ENCODE assay signal across 16 cellular contexts in the genomic region with DNA sequence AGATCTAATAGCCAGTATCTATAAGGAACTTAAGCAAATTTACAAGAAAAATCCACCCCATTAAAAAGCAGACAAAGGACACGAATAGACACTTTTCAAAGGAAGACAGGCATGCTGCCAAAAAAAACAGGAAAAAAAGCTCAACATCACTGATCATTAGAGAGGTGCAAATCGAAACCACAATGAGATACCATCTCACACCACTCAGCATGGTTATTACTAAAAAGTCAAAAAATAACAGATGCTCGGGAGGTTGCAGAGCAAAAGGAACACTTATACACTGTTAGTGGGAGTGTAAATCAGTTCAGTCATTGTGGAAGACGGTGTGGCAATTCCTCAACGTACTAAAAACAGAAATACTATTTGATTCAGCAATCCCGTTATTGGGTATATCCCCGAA. TPM values are rescaled to one million over a fixed set of nuclear protein-coding genes. Genes with fewer than 3 reads are reported as not detected.
DNase-seq lines count a peak whose midpoint lies in the region; ATAC-seq and TF ChIP-seq lines count a peak whose summit lies in the region.
"Had no signal": no experiment of that assay in that cellular context is flagged by ENCODE, and none has a peak within 500 bp of the region (broad histone marks: within the 10 kb centered on the region; RNA-seq: fewer than 3 reads in every experiment).

No MANE protein-coding gene starts in this region.

- H3K4me3 Mint-ChIP-seq in MCF 10A (ENCODE audit: unreplicated experiment) = no peak overlapping the region

- TF ChIP-seq CTCF in MCF 10A (IDR thresholded peaks at IDR 0.05; ENCODE audit: unreplicated experiment) = no peak
- TF ChIP-seq CTCF in breast epithelium (IDR thresholded peaks at IDR 0.05) = no peak
- no peak for TF ChIP-seq CTCF in mammary epithelial cell (conservative IDR thresholded peaks at IDR 0.05 in 1 of 2, IDR thresholded peaks at IDR 0.05 in 1 of 2; ENCODE audit: extremely low read depth in 1 of 2, insufficient read depth in 1 of 2, low read depth in 1 of 2, low read length in 2 of 2)

- peaks cover 14% of the 10 kb centered on the region for H3K79me2 ChIP-seq in mammary epithelial cell (ENCODE audit: insufficient read depth, low read length)

- WGBS in mammary epithelial cell (ENCODE audit: low coverage, missing lambda C conversion rate) = 41% methylated on average over 5 of the region's 7 CpGs

- BruUV-seq in MCF 10A (replicated peaks; lab: Mats Ljungman, UMichigan) = no TSS peak
- BruUV-seq in mammary epithelial cell (replicated peaks; lab: Mats Ljungman, UMichigan) = no TSS peak

- H3K4me1 ChIP-seq in breast epithelium (no peaks in the 10 kb centered on the region), mammary epithelial cell (ENCODE audit: insufficient read depth, low read length) (no peaks in the 10 kb centered on the region)
- H3K4me1 ChIP-seq: adrenal gland, sigmoid colon had no signal

- H4K20me1 ChIP-seq in mammary epithelial cell (ENCODE audit: insufficient read depth, low read length) = no peaks in the 10 kb centered on the region

- H3K4me2 ChIP-seq in mammary epithelial cell (ENCODE audit: insufficient read depth, low read depth, low read length) = no peak overlapping the region

- H3K27me3 ChIP-seq in breast epithelium = no peaks in the 10 kb centered on the region
- no peaks in the 10 kb centered on the region for H3K27me3 ChIP-seq in mammary epithelial cell (ENCODE audit: insufficient read depth, low read length)
- H3K27me3 ChIP-seq: adrenal gland, sigmoid colon had no signal

- H3K27ac Mint-ChIP-seq in MCF 10A (ENCODE audit: low read depth, unreplicated experiment) = no peak overlapping the region

- DNase-seq in MCF 10A (ENCODE audit: unreplicated experiment) = peak; percentile 3
- no peak for DNase-seq in breast epithelium (ENCODE audit: low spot score in 2 of 2)
- DNase-seq in NCI-H1105 treated with DMSO at 0.1 percent for 48 hours (lab: John Stamatoyannopoulos, UW) = peak; percentile 58
- peak; percentile 2 for DNase-seq in mammary epithelial cell
- DNase-seq: activated CD4-positive, alpha-beta T cell treated with anti-CD3 and anti-CD28 coated beads, Interleukin-2, amount 50 U/mL, for 1 hour; adrenal gland; effector CD8-positive, alpha-beta T cell; head of caudate nucleus; left colon; sigmoid colon had no signal

- no peak for TF ChIP-seq POLR2A in breast epithelium (IDR thresholded peaks at IDR 0.05)

- no peak overlapping the region for H2AFZ ChIP-seq in mammary epithelial cell (ENCODE audit: low read depth, low read length)

- peaks cover 12% of the 10 kb centered on the region for H3K36me3 Mint-ChIP-seq in MCF 10A (ENCODE audit: insufficient read depth, unreplicated experiment)

- H3K27ac ChIP-seq in breast epithelium = no peak overlapping the region
- H3K27ac ChIP-seq in mammary epithelial cell (ENCODE audit: insufficient read depth, low read depth, low read length) = no peak overlapping the region
- H3K27ac ChIP-seq: adrenal gland, sigmoid colon had no signal

- H3K4me1 Mint-ChIP-seq in MCF 10A (ENCODE audit: insufficient read depth, unreplicated experiment) = peaks cover 12% of the 10 kb centered on the region

- no peaks in the 10 kb centered on the region for H3K27me3 Mint-ChIP-seq in MCF 10A (ENCODE audit: insufficient read depth, unreplicated experiment)

- intact Hi-C loops in MCF 10A (cut with micrococcal nuclease) = no loop called here
- intact Hi-C loops in breast epithelium (cut with DNase I; ENCODE audit: low total_unique reads) = no loop called here
- intact Hi-C loops in mammary epithelial cell (cut with micrococcal nuclease) = no loop called here

- POLR2A ChIA-PET in MCF 10A (lab: Yijun Ruan, JAX) = interaction anchor here (1.9 kb wide), 1 partner anchor 10 kb away, joined by 6 read pairs; a partner anchor contains a TSS

- in situ Hi-C loops in mammary epithelial cell (cut with MboI; ENCODE audit: low sequenced_read_pairs in 2 of 2) = no loop called here

- dilution Hi-C loops in mammary epithelial cell (cut with HindIII; ENCODE audit: low sequenced_read_pairs) = loop anchor here (10.0 kb wide), 1 partner anchor 481 kb away; no protein-coding TSS in a partner anchor

- CTCF ChIA-PET in MCF 10A (lab: Yijun Ruan, JAX) (interaction anchor here (0.9 to 3.0 kb wide), 2 partner anchors 9 to 199 kb away, joined by 4 to 11 read pairs; a partner anchor contains a TSS), mammary epithelial cell (lab: Charles Lee; ENCODE audit: low non-redundant PET) (no interaction called here)

- no peaks in the 10 kb centered on the region for H3K9me3 Mint-ChIP-seq in MCF 10A (ENCODE audit: unreplicated experiment)

- H3K9me3 ChIP-seq in breast epithelium (no peaks in the 10 kb centered on the region), mammary epithelial cell (replicated peaks; ENCODE audit: insufficient read depth, low read length) (no peaks in the 10 kb centered on the region)
- H3K9me3 ChIP-seq: adrenal gland, sigmoid colon had no signal

- H3K36me3 ChIP-seq in breast epithelium = no peaks in the 10 kb centered on the region
- H3K36me3 ChIP-seq in mammary epithelial cell (ENCODE audit: insufficient read depth, low read length) = peaks cover 5% of the 10 kb centered on the region

- no peak for ATAC-seq in GM19351 (IDR thresholded peaks at IDR 0.05; ENCODE audit: unreplicated experiment)
- no peak for ATAC-seq in HG02798 (IDR thresholded peaks at IDR 0.05; ENCODE audit: poor library complexity, unreplicated experiment)
- no peak for ATAC-seq in GM19397 (IDR thresholded peaks at IDR 0.05; ENCODE audit: unreplicated experiment)
- no peak for ATAC-seq in GM21360 (IDR thresholded peaks at IDR 0.05; ENCODE audit: unreplicated experiment)
- ATAC-seq: K562, left colon had no signal

- H3K9ac ChIP-seq in mammary epithelial cell (ENCODE audit: insufficient read depth, low read length) = no peak overlapping the region

- no peak overlapping the region for H3K4me3 ChIP-seq in breast epithelium
- no peak overlapping the region for H3K4me3 ChIP-seq in mammary epithelial cell (replicated peaks in 1 of 3; ENCODE audit: insufficient read depth in 1 of 3, low read depth in 2 of 3, low read length in 3 of 3)
- H3K4me3 ChIP-seq: adrenal gland, K562, sigmoid colon had no signal

RNA-seq across cellular contexts. Expression of a gene that starts 9.6 kb away (rescaled TPM):
- total RNA-seq in MCF 10A (2022) (49.0 and 65.0 TPM in 2 replicates), breast epithelium (100 to 1,000 TPM in 1 of 3 donors, 10 to 100 TPM in 2; 54.1 to 101 (median 60.4) TPM), mammary epithelial cell (10 to 100 TPM; 45.3 to 49.1 TPM)
- polyA plus RNA-seq in mammary epithelial cell = 48.4 TPM
- 139 TPM for polyA minus RNA-seq in mammary epithelial cell

RNA-seq across cellular contexts. Expression of a gene that starts 10.4 kb away (rescaled TPM):
- total RNA-seq in MCF 10A (2022) = not detected in 2 replicates
- under 1 TPM in 1 of 3 donors, not detected in 2; 0.66 TPM for total RNA-seq in breast epithelium
- total RNA-seq in mammary epithelial cell = not detected
- not detected for polyA plus RNA-seq in mammary epithelial cell
- polyA minus RNA-seq in mammary epithelial cell = not detected
- total RNA-seq: K562; left colon; T-helper 1 cell treated with Interleukin-12 subunit alpha and Interleukin-12 subunit beta and Interleukin-4 antibody, amounts not matched to agents 30 ng/mL and 1 ng/mL, for 36 hours had no signal
- polyA plus RNA-seq: K562 had no signal

Comparison
In these comparisons a context has a peak if more than half of its experiments do, and no peak if none do; other contexts are left out.
1. DNase-seq: peak in MCF 10A (single experiment), NCI-H1105 treated with DMSO at 0.1 percent for 48 hours (single experiment) and mammary epithelial cell (single experiment); none in breast epithelium (0 of 2).